9 cellular contexts compared by ENCODE assay signal in the genomic region with DNA sequence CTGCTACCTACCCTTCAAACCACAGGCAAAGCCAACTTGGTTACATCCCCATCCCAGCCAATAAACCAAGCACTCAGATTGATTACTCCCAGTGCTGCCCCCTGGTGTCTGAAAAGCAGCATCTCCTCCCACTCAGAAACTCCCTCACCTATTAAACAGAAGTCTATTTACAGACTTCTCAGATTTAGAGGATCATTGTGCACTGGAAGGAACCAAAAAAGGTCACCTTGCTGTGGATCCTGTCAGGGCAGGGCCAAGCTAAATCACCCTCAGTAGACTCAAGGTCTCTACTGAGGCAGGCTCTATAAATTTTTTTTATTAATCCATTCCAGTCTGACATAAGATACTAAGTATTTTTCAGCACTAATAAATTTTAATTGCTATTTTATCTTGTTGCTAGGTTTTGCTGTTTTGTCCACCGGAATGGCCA. TPM values are rescaled to one million over a fixed set of nuclear protein-coding genes. Genes with fewer than 3 reads are reported as not detected.
DNase-seq lines count a peak whose midpoint lies in the region; ATAC-seq, FAIRE-seq and TF ChIP-seq lines count a peak whose summit lies in the region.
"Had no signal": no experiment of that assay in that cellular context is flagged by ENCODE, and none has a peak within 500 bp of the region (broad histone marks: within the 10 kb centered on the region; RNA-seq: fewer than 3 reads in every experiment).

No MANE protein-coding gene starts in this region.

- no peaks in the 10 kb centered on the region for H3K9me3 ChIP-seq in cardiac muscle cell (ENCODE audit: low read depth)

- TF ChIP-seq CTCF in cardiac muscle cell (IDR thresholded peaks at IDR 0.05; ENCODE audit: low read depth, low read length) (peak; percentile 85), progenitor cell of endocrine pancreas (IDR thresholded peaks at IDR 0.05; ENCODE audit: unreplicated experiment) (peak; percentile 84)

- H3K4me3 Mint-ChIP-seq in activated naive CD8-positive, alpha-beta T cell treated with anti-CD3 and anti-CD28 coated beads for 36 hours, result no peak overlapping the region
- H3K4me3 Mint-ChIP-seq in progenitor cell of endocrine pancreas (ENCODE audit: low read depth), result no peak overlapping the region

- no peaks in the 10 kb centered on the region for H3K9me3 Mint-ChIP-seq in activated naive CD8-positive, alpha-beta T cell treated with anti-CD3 and anti-CD28 coated beads for 36 hours
- no peaks in the 10 kb centered on the region for H3K9me3 Mint-ChIP-seq in progenitor cell of endocrine pancreas (ENCODE audit: low read depth)

- ATAC-seq in GM21786 (IDR thresholded peaks at IDR 0.05; ENCODE audit: unreplicated experiment), result no peak

- no peak overlapping the region for H3K27ac Mint-ChIP-seq in activated naive CD8-positive, alpha-beta T cell treated with anti-CD3 and anti-CD28 coated beads for 36 hours
- no peak overlapping the region for H3K27ac Mint-ChIP-seq in progenitor cell of endocrine pancreas

- H3K27me3 ChIP-seq in cardiac muscle cell, result no peaks in the 10 kb centered on the region

- no peaks in the 10 kb centered on the region for H3K27me3 Mint-ChIP-seq in activated naive CD8-positive, alpha-beta T cell treated with anti-CD3 and anti-CD28 coated beads for 36 hours
- H3K27me3 Mint-ChIP-seq in progenitor cell of endocrine pancreas, result no peaks in the 10 kb centered on the region

- peaks cover 3% of the 10 kb centered on the region for H3K4me1 ChIP-seq in cardiac muscle cell (ENCODE audit: low read depth)

- H3K36me3 Mint-ChIP-seq in activated naive CD8-positive, alpha-beta T cell treated with anti-CD3 and anti-CD28 coated beads for 36 hours, result peaks cover 22% of the 10 kb centered on the region
- H3K36me3 Mint-ChIP-seq in progenitor cell of endocrine pancreas (ENCODE audit: insufficient read depth), result peaks cover 21% of the 10 kb centered on the region

- H3K36me3 ChIP-seq in cardiac muscle cell, result peaks cover 34% of the 10 kb centered on the region

- H3K27ac ChIP-seq in cardiac muscle cell, result peak overlapping the region; percentile 31

- H3K4me1 Mint-ChIP-seq in activated naive CD8-positive, alpha-beta T cell treated with anti-CD3 and anti-CD28 coated beads for 36 hours, result no peaks in the 10 kb centered on the region
- H3K4me1 Mint-ChIP-seq in progenitor cell of endocrine pancreas (ENCODE audit: low read depth), result no peaks in the 10 kb centered on the region

- H3K4me3 ChIP-seq in cardiac muscle cell, result no peak overlapping the region

- peak; percentile 60 for FAIRE-seq in G401.6 (lab: Jason Lieb, UNC)
- FAIRE-seq: colon had no signal

- peak; percentile 72 for DNase-seq in NCI-H1105 treated with DMSO at 0.1 percent for 48 hours (lab: John Stamatoyannopoulos, UW)
- peak; percentile 75 for DNase-seq in SKM-1 treated with dmso at 0.1 percent for 144 hours (lab: John Stamatoyannopoulos, UW; ENCODE audit: unreplicated experiment)
- DNase-seq in activated naive CD8-positive, alpha-beta T cell treated with anti-CD3 and anti-CD28 coated beads for 36 hours, result peak; percentile 53
- peak; percentile 82 to 85 for DNase-seq in cardiac muscle cell (ENCODE audit: low read depth in 1 of 2, low spot score in 1 of 2)
- DNase-seq in progenitor cell of endocrine pancreas (ENCODE audit: low spot score, unreplicated experiment), result peak; percentile 46
- peak; percentile 84 for DNase-seq in ureter (ENCODE audit: low spot score)

RNA-seq across cellular contexts. Expression of a gene that starts 17.6 kb away (rescaled TPM):
- not detected for total RNA-seq in activated naive CD8-positive, alpha-beta T cell treated with anti-CD3 and anti-CD28 coated beads for 36 hours
- total RNA-seq in cardiac muscle cell (not detected in 2 replicates), progenitor cell of endocrine pancreas (not detected in 2 replicates), ureter (3.2 TPM)
- polyA plus RNA-seq in cardiac muscle cell, result 0.55 TPM in 1 of 2 replicates, not detected in the other

RNA-seq across cellular contexts. Expression of a gene that starts 34.0 kb away (rescaled TPM):
- 100 to 1,000 TPM; 258 TPM for total RNA-seq in activated naive CD8-positive, alpha-beta T cell treated with anti-CD3 and anti-CD28 coated beads for 36 hours
- total RNA-seq in cardiac muscle cell (101 and 151 TPM in 2 replicates), progenitor cell of endocrine pancreas (127 and 133 TPM in 2 replicates), ureter (140 TPM)
- polyA plus RNA-seq in cardiac muscle cell, result 105 and 141 TPM in 2 replicates

RNA-seq across cellular contexts. Expression of a gene that starts 35.2 kb away (rescaled TPM):
- 1 to 10 TPM; 6.9 to 7.8 TPM for total RNA-seq in activated naive CD8-positive, alpha-beta T cell treated with anti-CD3 and anti-CD28 coated beads for 36 hours
- 25.8 and 37.3 TPM in 2 replicates for total RNA-seq in cardiac muscle cell
- 14.8 and 27.0 TPM in 2 replicates for polyA plus RNA-seq in cardiac muscle cell
- total RNA-seq in progenitor cell of endocrine pancreas, result 75.2 and 76.5 TPM in 2 replicates
- 44.0 TPM for total RNA-seq in ureter

RNA-seq across cellular contexts. Expression of a gene that starts 50.1 kb away (rescaled TPM):
- total RNA-seq in activated naive CD8-positive, alpha-beta T cell treated with anti-CD3 and anti-CD28 coated beads for 36 hours, result not detected
- total RNA-seq in cardiac muscle cell, result 3.5 and 11.0 TPM in 2 replicates
- polyA plus RNA-seq in cardiac muscle cell, result 4.0 and 7.0 TPM in 2 replicates
- total RNA-seq in progenitor cell of endocrine pancreas, result not detected in 2 replicates
- total RNA-seq in ureter, result 0.81 TPM
